Comparison of ENCODE assay signal across 19 cellular contexts in the genomic region with DNA sequence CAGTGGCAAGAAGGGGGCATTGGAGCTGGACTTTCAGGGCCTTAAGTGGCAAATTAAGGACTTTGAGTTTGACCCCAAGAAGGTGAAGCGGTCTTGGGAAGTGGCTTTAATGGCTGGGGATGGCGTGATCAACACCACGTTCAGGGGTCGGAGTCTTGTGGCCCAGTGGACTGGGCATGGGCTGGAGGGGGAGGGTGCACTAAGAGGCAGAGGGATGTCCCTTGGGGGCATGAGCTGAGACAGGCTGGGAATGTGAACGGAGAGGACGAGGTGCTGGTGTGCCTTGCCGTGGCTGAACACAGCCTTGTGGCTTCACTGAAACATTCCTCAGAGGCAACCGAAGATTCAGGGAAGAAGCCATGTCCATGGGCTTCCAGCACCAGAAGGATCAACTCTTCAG.
DNase-seq lines count a peak whose midpoint lies in the region; ATAC-seq and TF ChIP-seq lines count a peak whose summit lies in the region.
"Had no signal": no experiment of that assay in that cellular context is flagged by ENCODE, and none has a peak within 500 bp of the region (broad histone marks: within the 10 kb centered on the region; RNA-seq: fewer than 3 reads in every experiment).

No MANE protein-coding gene starts in this region.

- H3K9me3 ChIP-seq in right atrium auricular region (no peaks in the 10 kb centered on the region), left ventricle myocardium inferior (replicated peaks) (no peaks in the 10 kb centered on the region), hepatocyte (ENCODE audit: low read depth) (no peaks in the 10 kb centered on the region), sigmoid colon (no peaks in the 10 kb centered on the region), SJCRH30 (replicated peaks) (no peaks in the 10 kb centered on the region)
- H3K9me3 ChIP-seq: Caco-2 had no signal

- no peak for TF ChIP-seq EP300 in sigmoid colon (IDR thresholded peaks at IDR 0.05)

- H3K4me1 ChIP-seq in right atrium auricular region (peaks cover 0 to 14% of the 10 kb centered on the region in 2 donors), left ventricle myocardium inferior (peaks cover 22% of the 10 kb centered on the region), hepatocyte (ENCODE audit: insufficient read depth) (peaks cover 12% of the 10 kb centered on the region), sigmoid colon (peaks cover 0 to 14% (median 7%) of the 10 kb centered on the region in 4 donors), SJCRH30 (no peaks in the 10 kb centered on the region)
- H3K4me1 ChIP-seq: Caco-2 had no signal

- no peak for TF ChIP-seq POLR2A in sigmoid colon (IDR thresholded peaks at IDR 0.05)

- no peaks in the 10 kb centered on the region for H4K20me1 ChIP-seq in hepatocyte (ENCODE audit: insufficient read depth, poor library complexity, severe bottlenecking)

- no peaks in the 10 kb centered on the region for H3K27me3 ChIP-seq in right atrium auricular region
- H3K27me3 ChIP-seq in left ventricle myocardium inferior (ENCODE audit: low read depth), result peaks cover 11% of the 10 kb centered on the region
- no peaks in the 10 kb centered on the region for H3K27me3 ChIP-seq in hepatocyte
- H3K27me3 ChIP-seq in sigmoid colon, result no peaks in the 10 kb centered on the region
- H3K27me3 ChIP-seq in SJCRH30, result no peaks in the 10 kb centered on the region

- TF ChIP-seq CTCF in right atrium auricular region (IDR thresholded peaks at IDR 0.05), result no peak
- TF ChIP-seq CTCF in left ventricle myocardium inferior (IDR thresholded peaks at IDR 0.05; ENCODE audit: borderline replicate concordance), result no peak
- TF ChIP-seq CTCF in hepatocyte (IDR thresholded peaks at IDR 0.05; ENCODE audit: poor library complexity), result no peak
- TF ChIP-seq CTCF in sigmoid colon (IDR thresholded peaks at IDR 0.05), result no peak

- H3K27ac ChIP-seq in right atrium auricular region, result no peak overlapping the region
- no peak overlapping the region for H3K27ac ChIP-seq in left ventricle myocardium inferior (replicated peaks)
- no peak overlapping the region for H3K27ac ChIP-seq in hepatocyte
- H3K27ac ChIP-seq in sigmoid colon, result no peak overlapping the region
- no peak overlapping the region for H3K27ac ChIP-seq in SJCRH30

- intact Hi-C loops in left ventricle myocardium inferior (cut with micrococcal nuclease) (no loop called here), sigmoid colon (cut with DNase I) (no loop called here)

- H3K36me3 ChIP-seq in right atrium auricular region, result no peaks in the 10 kb centered on the region
- no peaks in the 10 kb centered on the region for H3K36me3 ChIP-seq in left ventricle myocardium inferior
- no peaks in the 10 kb centered on the region for H3K36me3 ChIP-seq in hepatocyte (replicated peaks; ENCODE audit: insufficient read depth, low read depth)
- H3K36me3 ChIP-seq in sigmoid colon, result no peaks in the 10 kb centered on the region
- no peaks in the 10 kb centered on the region for H3K36me3 ChIP-seq in SJCRH30

- no peak overlapping the region for H3K4me2 ChIP-seq in hepatocyte

- DNase-seq in right atrium auricular region (ENCODE audit: low spot score) (peak; percentile 52), left ventricle myocardium inferior (no peak), hepatocyte (ENCODE audit: low spot score) (peak; percentile 1), sigmoid colon (peak; percentile 15), SJCRH30 (no peak), NOMO-1 treated with DMSO at 0.1 percent for 48 hours (lab: John Stamatoyannopoulos, UW; ENCODE audit: unreplicated experiment) (no peak)
- DNase-seq in stimulated activated naive CD8-positive, alpha-beta T cell treated with anti-CD3 and anti-CD28 coated beads, Interleukin-15, Interleukin-2, amounts not matched to agents 100 U/mL and 50 U/mL, for 24 hours, result no peak
- DNase-seq: ACHN, AML-193, Caco-2, DMS153, GOT3, Kasumi-1, NCI-H1105 treated with DMSO at 0.1 percent for 48 hours, NCI-H1694 treated with DMSO at 0.1 percent for 48 hours, NCI-H2107, NCI-H2227 treated with DMSO at 0.1 percent for 48 hours, NCI-H524, Right ventricle myocardium superior had no signal

- no peak overlapping the region for H2AFZ ChIP-seq in hepatocyte

- H3K4me3 ChIP-seq in right atrium auricular region (no peak overlapping the region), left ventricle myocardium inferior (no peak overlapping the region), hepatocyte (no peak overlapping the region), sigmoid colon (no peak overlapping the region), SJCRH30 (no peak overlapping the region)

- H3K79me2 ChIP-seq in hepatocyte, result no peaks in the 10 kb centered on the region

- no peaks in the 10 kb centered on the region for H3K9me2 ChIP-seq in hepatocyte (replicated peaks; ENCODE audit: insufficient read depth)

- WGBS in hepatocyte (ENCODE audit: low lambda C conversion rate, missing lambda C conversion rate), result 97% methylated on average over 8 of the region's 8 CpGs
- 93 to 94% methylated on average over 8 of the region's 8 CpGs for WGBS in sigmoid colon, 2 donors

- no peak for ATAC-seq in stimulated activated naive CD8-positive, alpha-beta T cell treated with anti-CD3 and anti-CD28 coated beads, Interleukin-15, Interleukin-2, amounts not matched to agents 100 U/mL and 50 U/mL, for 24 hours

Comparison
In these comparisons a context has a peak if more than half of its experiments do, and no peak if none do; other contexts are left out.
1. DNase-seq: peak in right atrium auricular region (single experiment), hepatocyte (single experiment) and sigmoid colon (single experiment); none in left ventricle myocardium inferior (single experiment), SJCRH30 (0 of 2), NOMO-1 treated with DMSO at 0.1 percent for 48 hours (single experiment) and stimulated activated naive CD8-positive, alpha-beta T cell treated with anti-CD3 and anti-CD28 coated beads, Interleukin-15, Interleukin-2, amounts not matched to agents 100 U/mL and 50 U/mL, for 24 hours (single experiment).